8 cellular contexts compared by ENCODE assay signal in genomic region chr15:89057506-89058133, GRCh38. TPM values are rescaled to one million over a fixed set of nuclear protein-coding genes. Genes with fewer than 3 reads are reported as not detected.
DNase-seq lines count a peak whose midpoint lies in the region; ATAC-seq and TF ChIP-seq lines count a peak whose summit lies in the region.

No MANE protein-coding gene starts in this region.

- no peaks in the 10 kb centered on the region for H3K4me1 Mint-ChIP-seq in MCF 10A (ENCODE audit: insufficient read depth, unreplicated experiment)

- H3K4me3 Mint-ChIP-seq in MCF 10A (ENCODE audit: unreplicated experiment) = no peak overlapping the region

- H3K36me3 ChIP-seq in WERI-Rb-1 = no peaks in the 10 kb centered on the region

- CTCF ChIA-PET in MCF 10A (lab: Yijun Ruan, JAX) = interaction anchor here (0.6 to 12.9 kb wide), 76 partner anchors 9 to 1350 kb away, joined by 3 to 452 read pairs (median 5); partner anchors contain the start of genes ABHD2, ISG20 and TICRR

- no peaks in the 10 kb centered on the region for H3K27me3 ChIP-seq in WERI-Rb-1 (ENCODE audit: insufficient read depth, low read depth, severe bottlenecking)

- TF ChIP-seq CTCF in WERI-Rb-1 (IDR thresholded peaks at IDR 0.05; ENCODE audit: low read depth, low read length) (peak; percentile 90), MCF 10A (IDR thresholded peaks at IDR 0.05; ENCODE audit: unreplicated experiment) (peak; percentile 99)

- no peaks in the 10 kb centered on the region for H3K27me3 Mint-ChIP-seq in MCF 10A (ENCODE audit: insufficient read depth, unreplicated experiment)

- POLR2A ChIA-PET in MCF 10A (lab: Yijun Ruan, JAX) = interaction anchor here (0.9 to 1.6 kb wide), 4 partner anchors 31 to 120 kb away, joined by 3 to 6 read pairs (median 4); partner anchors contain the start of gene ABHD2

- H3K27ac ChIP-seq in WERI-Rb-1 = no peak overlapping the region

- H3K4me3 ChIP-seq in WERI-Rb-1 (ENCODE audit: low read depth, low read length) = no peak overlapping the region

- no peaks in the 10 kb centered on the region for H3K9me3 Mint-ChIP-seq in MCF 10A (ENCODE audit: unreplicated experiment)

- no peak overlapping the region for H3K27ac Mint-ChIP-seq in MCF 10A (ENCODE audit: low read depth, unreplicated experiment)

- DNase-seq in DMS53 (lab: John Stamatoyannopoulos, UW) (peak; percentile 73), HCEC 1CT (peak; percentile 60), NCI-H1930 (lab: John Stamatoyannopoulos, UW) (peak; percentile 30 to 35), WERI-Rb-1 (peak; percentile 81), MCF 10A (ENCODE audit: unreplicated experiment) (peak; percentile 87), iris pigment epithelial cell (ENCODE audit: low read depth) (peak; percentile 59)
- peak; percentile 81 to 83 for DNase-seq in stimulated activated CD4-positive, alpha-beta T cell treated with anti-CD3 and anti-CD28 coated beads, Interleukin-1b, Interleukin-23, amount 100 ng/mL, for 4 hours (ENCODE audit: low read depth in 2 of 2)

- intact Hi-C loops in MCF 10A (cut with micrococcal nuclease) = loop anchor here (1.0 kb wide), 3 partner anchors 72 to 120 kb away; no protein-coding TSS in a partner anchor

- no peak for ATAC-seq in HG02763 (IDR thresholded peaks at IDR 0.05; ENCODE audit: unreplicated experiment)

- no TSS peak for BruUV-seq in MCF 10A (replicated peaks; lab: Mats Ljungman, UMichigan)

- H3K36me3 Mint-ChIP-seq in MCF 10A (ENCODE audit: insufficient read depth, unreplicated experiment) = no peaks in the 10 kb centered on the region

- H3K9me3 ChIP-seq in WERI-Rb-1 (ENCODE audit: severe bottlenecking) = no peaks in the 10 kb centered on the region

RNA-seq across cellular contexts. Expression of gene ABHD2, which starts 30.6 kb away (rescaled TPM):
- 47.7 and 55.9 TPM in 2 replicates for total RNA-seq in MCF 10A (2022)

Comparison
In these comparisons a context has a peak if more than half of its experiments do, and no peak if none do; other contexts are left out.
1. DNase-seq: peak in every context shown above with its lines; median percentile 87 in MCF 10A; 82 in stimulated activated CD4-positive, alpha-beta T cell treated with anti-CD3 and anti-CD28 coated beads, Interleukin-1b, Interleukin-23, amount 100 ng/mL, for 4 hours; 81 in WERI-Rb-1; 73 in DMS53; 60 in HCEC 1CT; 59 in iris pigment epithelial cell; 32 in NCI-H1930.